In the genomic region with DNA sequence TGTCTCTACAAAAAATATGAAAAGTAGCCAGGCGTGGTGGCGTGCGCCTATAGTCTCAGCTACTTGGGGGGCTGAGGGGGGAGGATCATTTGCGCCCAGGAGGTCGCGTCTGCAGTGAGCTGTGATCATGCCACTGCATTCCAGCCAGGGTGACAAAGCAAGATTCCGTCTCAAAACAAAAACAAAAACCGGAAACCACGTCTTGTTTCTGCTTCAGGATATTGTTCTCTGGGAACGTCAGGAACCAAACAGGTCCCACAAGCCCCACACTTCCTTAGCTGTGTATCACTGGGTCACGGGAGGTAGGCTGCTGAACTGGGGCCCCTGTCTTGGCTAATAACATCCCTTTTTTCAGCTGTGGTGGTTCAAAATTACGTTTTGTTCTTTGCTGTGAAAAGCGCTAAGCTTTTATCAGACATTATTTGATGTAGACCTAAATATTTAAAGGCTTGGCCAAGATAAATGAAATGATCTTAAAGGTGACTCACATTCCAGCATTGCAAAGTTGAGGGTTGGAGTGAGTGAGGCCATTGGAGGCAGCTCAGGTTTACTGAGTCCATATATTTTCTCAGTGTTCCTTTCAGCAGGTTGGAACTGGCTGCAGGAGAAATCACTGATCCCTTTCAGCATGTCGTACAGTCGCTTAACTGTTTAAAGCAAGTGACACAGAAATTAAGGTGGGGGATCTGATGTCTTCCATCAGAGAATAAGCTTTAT, we compare ENCODE assay signal across 2 cellular contexts.
TF ChIP-seq lines count a peak whose summit lies in the region.

No MANE protein-coding gene starts in this region.

TF ChIP-seq in liver, 16 proteins besides CTCF, POLR2A, EP300 and RAD21 (continued from another document):
- TF ChIP-seq, protein P1, sequence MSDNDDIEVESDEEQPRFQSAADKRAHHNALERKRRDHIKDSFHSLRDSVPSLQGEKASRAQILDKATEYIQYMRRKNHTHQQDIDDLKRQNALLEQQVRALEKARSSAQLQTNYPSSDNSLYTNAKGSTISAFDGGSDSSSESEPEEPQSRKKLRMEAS (IDR thresholded peaks at IDR 0.05), result no peak

TF ChIP-seq in HepG2, 621 proteins besides CTCF, POLR2A, EP300 and RAD21 (continued from another document):
- TF ChIP-seq SKIL (CRISPR knock-in tag; IDR thresholded peaks at IDR 0.05; ENCODE audit: borderline replicate concordance), result no peak
